Comparison of ENCODE assay signal across 6 cellular contexts in genomic region chr22:37071850-37072592, GRCh38. TPM values are rescaled to one million over a fixed set of nuclear protein-coding genes. Genes with fewer than 3 reads are reported as not detected.
"Had no signal": no experiment of that assay in that cellular context is flagged by ENCODE, and none has a peak within 500 bp of the region (broad histone marks: within the 10 kb centered on the region; RNA-seq: fewer than 3 reads in every experiment).

No MANE protein-coding gene starts in this region.

RNA-seq across cellular contexts. Expression of gene TMPRSS6, which starts 37.5 kb away (rescaled TPM):
- total RNA-seq: astrocyte, chondrocyte, dermis blood vessel endothelial cell, esophagus muscularis mucosa, foreskin keratinocyte had no signal
- polyA plus RNA-seq: foreskin keratinocyte, heart left ventricle had no signal
